29 cellular contexts compared by ENCODE assay signal in genomic region chr5:43561346-43561745, GRCh38.
"Had no signal": no experiment of that assay in that cellular context is flagged by ENCODE, and none has a peak within 500 bp of the region (broad histone marks: within the 10 kb centered on the region; RNA-seq: fewer than 3 reads in every experiment).

No MANE protein-coding gene starts in this region.

- FAIRE-seq: astrocyte, keratinocyte, pancreas had no signal

- ATAC-seq: esophagus mucosa; gastroesophageal sphincter; left cardiac atrium; left ventricle myocardium superior; pancreas; stimulated activated naive B cell treated with anti-CD40 and anti-IgM and Interleukin-4, amounts not matched to agents 10 μg/mL and 1 μg/mL and 100 μg/mL, for 72 hours; upper lobe of right lung had no signal

- DNase-seq: activated CD4-positive, alpha-beta T cell treated with anti-CD3 and anti-CD28 coated beads for 4 hours; activated CD4-positive, alpha-beta T cell treated with anti-CD3 and anti-CD28 coated beads, Interleukin-2, amount 50 U/mL, for 4 hours; activated effector memory CD4-positive, alpha-beta T cell treated with anti-CD3 and anti-CD28 coated beads, Interleukin-2, amount 50 U/mL, for 16 hours; activated naive CD4-positive, alpha-beta T cell treated with anti-CD3 and anti-CD28 coated beads for 36 hours; activated naive CD8-positive, alpha-beta T cell treated with anti-CD3 and anti-CD28 coated beads for 36 hours; activated T-cell treated with anti-CD3 and anti-CD28 coated beads, Interleukin-2, amount 50 U/mL, for 1 hour; caudate nucleus; endodermal cell; head of caudate nucleus; hippocampal formation; left cardiac atrium; left ventricle myocardium superior; naive B cell; pancreas; retina; sigmoid colon; stimulated activated CD4-positive, alpha-beta T cell treated with anti-CD3 and anti-CD28 coated beads, Interleukin-15, amount 100 ng/mL, for 24 hours; stimulated activated CD4-positive, alpha-beta T cell treated with anti-CD3 and anti-CD28 coated beads, Interleukin-2, amount 100 ng/mL, for 24 hours; stimulated activated naive B cell treated with anti-CD40 and anti-IgM and Interleukin-4, amounts not matched to agents 10 μg/mL and 1 μg/mL and 100 μg/mL, for 72 hours; stomach; T-helper 1 cell; tibial artery; upper lobe of right lung had no signal

- H3K4me3 ChIP-seq: gastroesophageal sphincter, pancreas, prostate gland, sigmoid colon, stomach, suprapubic skin, tibial artery, upper lobe of right lung had no signal
